Comparison of ENCODE assay signal across 19 cellular contexts in the genomic region with DNA sequence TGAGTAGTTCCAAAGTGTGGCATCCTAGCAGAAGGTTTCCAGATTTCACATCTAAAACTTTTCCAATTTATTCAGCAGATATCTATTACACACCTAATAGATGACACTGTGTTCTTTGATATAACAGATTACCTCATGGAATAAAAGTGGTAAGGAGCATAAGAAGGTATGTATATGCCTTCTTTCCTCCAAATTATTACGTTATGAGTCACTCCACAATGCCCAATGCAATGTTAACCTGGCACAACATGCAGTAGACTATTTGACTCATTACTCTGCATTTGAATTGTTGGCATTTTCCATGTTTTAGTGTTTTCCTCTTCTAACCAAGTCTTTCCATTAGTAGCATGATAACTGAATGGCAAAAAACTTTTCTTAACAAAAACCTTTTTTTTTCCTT.
DNase-seq lines count a peak whose midpoint lies in the region; ATAC-seq, FAIRE-seq and TF ChIP-seq lines count a peak whose summit lies in the region.
"Had no signal": no experiment of that assay in that cellular context is flagged by ENCODE, and none has a peak within 500 bp of the region (broad histone marks: within the 10 kb centered on the region; RNA-seq: fewer than 3 reads in every experiment).

No MANE protein-coding gene starts in this region.

- dilution Hi-C loops in IMR-90 (cut with HindIII; ENCODE audit: low sequenced_read_pairs, unreplicated experiment) = no loop called here

- WGBS in IMR-90 (ENCODE audit: extremely low coverage in 2 of 2, insufficient read length in 1 of 2), 2 experiments = no CpG with 5 or more reads among the region's 1 CpG

- H3K9me3 ChIP-seq in IMR-90 (ENCODE audit: control insufficient read depth, insufficient read depth, low read length) = no peaks in the 10 kb centered on the region
- no peaks in the 10 kb centered on the region for H3K9me3 ChIP-seq in astrocyte (ENCODE audit: insufficient read depth, low read depth, low read length)
- H3K9me3 ChIP-seq in tibial artery = no peaks in the 10 kb centered on the region
- H3K9me3 ChIP-seq: tibial nerve had no signal

- FAIRE-seq in astrocyte (lab: Jason Lieb, UNC) = peak; percentile 32

- H3K4me1 Mint-ChIP-seq in astrocyte (ENCODE audit: low read depth, unreplicated experiment) = peaks cover 16% of the 10 kb centered on the region
- H3K4me1 Mint-ChIP-seq: activated CD4-positive, alpha-beta T cell treated with anti-CD3 and anti-CD28 coated beads for 36 hours; natural killer cell had no signal

- H4K20me1 ChIP-seq in IMR-90 (ENCODE audit: insufficient read depth, low read length) (no peaks in the 10 kb centered on the region), astrocyte (ENCODE audit: insufficient read depth, low read length) (no peaks in the 10 kb centered on the region)

- H3K4me2 ChIP-seq in IMR-90 (ENCODE audit: low read depth, low read length) = no peak overlapping the region
- H3K4me2 ChIP-seq in astrocyte (ENCODE audit: low read length) = no peak overlapping the region

- H4K91ac ChIP-seq in IMR-90 (ENCODE audit: insufficient read depth, low read depth, low read length) = no peak overlapping the region

- H3K36me3 ChIP-seq in IMR-90 (ENCODE audit: control insufficient read depth, insufficient read depth, low read length) (no peaks in the 10 kb centered on the region), astrocyte (ENCODE audit: insufficient read depth, low read length) (no peaks in the 10 kb centered on the region), tibial artery (no peaks in the 10 kb centered on the region)
- H3K36me3 ChIP-seq: tibial nerve had no signal

- no peak overlapping the region for H3K23ac ChIP-seq in IMR-90 (ENCODE audit: low read depth, low read length)

- no peak for TF ChIP-seq RAD21 in IMR-90 (IDR thresholded peaks at IDR 0.05; ENCODE audit: low read length)

- H2BK120ac ChIP-seq in IMR-90 (ENCODE audit: low read depth, low read length) = no peak overlapping the region

- no peaks in the 10 kb centered on the region for H3K9me1 ChIP-seq in IMR-90 (ENCODE audit: insufficient read depth, low read length)

- POLR2A ChIA-PET in IMR-90 (lab: Charles Lee; ENCODE audit: unreplicated experiment) = no interaction called here

- no peak overlapping the region for H2BK15ac ChIP-seq in IMR-90 (ENCODE audit: low read depth, low read length)

- in situ Hi-C loops in IMR-90 (cut with MboI; ENCODE audit: low sequenced_read_pairs) = no loop called here

- H2AK5ac ChIP-seq in IMR-90 (ENCODE audit: low read depth, low read length) = no peak overlapping the region

- TF ChIP-seq POLR2A in IMR-90 (IDR thresholded peaks at IDR 0.05; ENCODE audit: low read depth, low read length) = no peak

- peak; percentile 3 for DNase-seq in IMR-90
- peak; percentile 81 for DNase-seq in astrocyte (ENCODE audit: low read depth)
- DNase-seq in glomerular visceral epithelial cell (ENCODE audit: extremely low spot score) = peak; percentile 76
- DNase-seq in tibial artery = no peak
- DNase-seq in hepatic stellate cell (ENCODE audit: low spot score) = no peak
- DNase-seq in sciatic nerve (ENCODE audit: low spot score) = no peak
- DNase-seq: activated CD4-positive, alpha-beta T cell treated with anti-CD3 and anti-CD28 coated beads for 36 hours; DMS79 treated with DMSO at 0.1 percent for 48 hours; H7; natural killer cell; NCI-H1105; NCI-H524; RPMI8226; stimulated activated CD4-positive, alpha-beta T cell treated with anti-CD3 and anti-CD28 coated beads, Interleukin-2, amount 100 ng/mL, for 24 hours; stimulated activated naive CD8-positive, alpha-beta T cell treated with anti-CD3 and anti-CD28 coated beads, Interleukin-15, Interleukin-2, amounts not matched to agents 100 U/mL and 50 U/mL, for 24 hours had no signal

- H3K4ac ChIP-seq in IMR-90 (ENCODE audit: low read depth, low read length) = no peak overlapping the region

- no peaks in the 10 kb centered on the region for H3K27me3 ChIP-seq in IMR-90 (ENCODE audit: control insufficient read depth, insufficient read depth, low read length)
- no peaks in the 10 kb centered on the region for H3K27me3 ChIP-seq in astrocyte (ENCODE audit: insufficient read depth, low read length)
- no peaks in the 10 kb centered on the region for H3K27me3 ChIP-seq in tibial artery
- H3K27me3 ChIP-seq: tibial nerve had no signal

- BruUV-seq in IMR-90 (replicated peaks; lab: Mats Ljungman, UMichigan) = no TSS peak

- H3K4me3 ChIP-seq in IMR-90 (ENCODE audit: insufficient read depth, low read depth, low read length) (no peak overlapping the region), astrocyte (ENCODE audit: insufficient read depth, low read depth, low read length) (no peak overlapping the region), tibial artery (no peak overlapping the region)
- H3K4me3 ChIP-seq: tibial nerve had no signal

- no peak overlapping the region for H4K5ac ChIP-seq in IMR-90 (ENCODE audit: low read depth, low read length)

- peaks cover 3% of the 10 kb centered on the region for H3K9me3 Mint-ChIP-seq in astrocyte (ENCODE audit: unreplicated experiment)

- H3K27ac ChIP-seq in IMR-90 (ENCODE audit: insufficient read depth, low read length) (no peak overlapping the region), astrocyte (ENCODE audit: low read depth, low read length) (no peak overlapping the region), tibial artery (no peak overlapping the region)
- H3K27ac ChIP-seq: tibial nerve had no signal

- H3K4me1 ChIP-seq in IMR-90 (ENCODE audit: control insufficient read depth, insufficient read depth, low read length) = no peaks in the 10 kb centered on the region
- H3K4me1 ChIP-seq in astrocyte (ENCODE audit: insufficient read depth, low read length) = no peaks in the 10 kb centered on the region
- H3K4me1 ChIP-seq in tibial artery = peaks cover 0 to 36% (median 11%) of the 10 kb centered on the region in 4 donors

- no peak; the same call in 1 of the 2 replicates for ATAC-seq in IMR-90 (ENCODE audit: low read depth)
- ATAC-seq in HG03565 (IDR thresholded peaks at IDR 0.05; ENCODE audit: unreplicated experiment) = no peak
- no peak for ATAC-seq in sciatic nerve
- ATAC-seq: activated CD4-positive, alpha-beta T cell treated with anti-CD3 and anti-CD28 coated beads for 36 hours; natural killer cell; stimulated activated naive CD8-positive, alpha-beta T cell treated with anti-CD3 and anti-CD28 coated beads, Interleukin-15, Interleukin-2, amounts not matched to agents 100 U/mL and 50 U/mL, for 24 hours had no signal

- no peak overlapping the region for H3K56ac ChIP-seq in IMR-90 (ENCODE audit: extremely low read depth, insufficient read depth, low read length)

- H2BK20ac ChIP-seq in IMR-90 (ENCODE audit: low read depth, low read length) = no peak overlapping the region

- H2BK5ac ChIP-seq in IMR-90 (ENCODE audit: low read depth, low read length, poor library complexity, severe bottlenecking) = no peak overlapping the region

- no peak overlapping the region for H3K18ac ChIP-seq in IMR-90 (ENCODE audit: low read depth, low read length)

- CTCF ChIA-PET in IMR-90 (lab: Yijun Ruan, JAX) = no interaction called here

- H3K4me3 Mint-ChIP-seq in astrocyte (ENCODE audit: unreplicated experiment) = no peak overlapping the region
- H3K4me3 Mint-ChIP-seq: activated CD4-positive, alpha-beta T cell treated with anti-CD3 and anti-CD28 coated beads for 36 hours; activated naive CD8-positive, alpha-beta T cell; mesothelial cell of epicardium; natural killer cell had no signal

- no peak overlapping the region for H4K8ac ChIP-seq in IMR-90 (ENCODE audit: low read depth in 2 of 2, low read length in 2 of 2)

- H2AFZ ChIP-seq in IMR-90 (replicated peaks; ENCODE audit: low read length, poor library complexity) = no peak overlapping the region
- no peak overlapping the region for H2AFZ ChIP-seq in astrocyte (ENCODE audit: low read depth, low read length)

- no peaks in the 10 kb centered on the region for H3K36me3 Mint-ChIP-seq in astrocyte (ENCODE audit: low read depth, unreplicated experiment)
- H3K36me3 Mint-ChIP-seq: activated naive CD8-positive, alpha-beta T cell; natural killer cell had no signal

- no peaks in the 10 kb centered on the region for H3K27me3 Mint-ChIP-seq in astrocyte (ENCODE audit: low read depth, unreplicated experiment)
- H3K27me3 Mint-ChIP-seq: activated CD4-positive, alpha-beta T cell treated with anti-CD3 and anti-CD28 coated beads for 36 hours; activated naive CD8-positive, alpha-beta T cell had no signal

- no peak overlapping the region for H3K27ac Mint-ChIP-seq in astrocyte (ENCODE audit: unreplicated experiment)
- H3K27ac Mint-ChIP-seq: activated CD4-positive, alpha-beta T cell treated with anti-CD3 and anti-CD28 coated beads for 36 hours; activated naive CD8-positive, alpha-beta T cell; mesothelial cell of epicardium; natural killer cell had no signal

- H3K14ac ChIP-seq in IMR-90 (replicated peaks; ENCODE audit: low read depth, low read length) = no peak overlapping the region

- TF ChIP-seq CTCF in IMR-90 (conservative IDR thresholded peaks at IDR 0.05; ENCODE audit: low read depth, low read length) (no peak), astrocyte (IDR thresholded peaks at IDR 0.05; ENCODE audit: insufficient read depth, low read depth, low read length) (no peak), tibial artery (IDR thresholded peaks at IDR 0.05) (no peak)

- intact Hi-C loops in IMR-90 (cut with micrococcal nuclease) = no loop called here
- intact Hi-C loops in tibial artery (cut with DNase I; ENCODE audit: low total_unique reads) = no loop called here
- intact Hi-C loops in sciatic nerve (cut with DNase I) = no loop called here

- no peak overlapping the region for H2AK9ac ChIP-seq in IMR-90 (replicated peaks; ENCODE audit: low read depth, low read length, poor library complexity)

- no peaks in the 10 kb centered on the region for H3K79me1 ChIP-seq in IMR-90 (ENCODE audit: low read depth in 1 of 2, low read length in 2 of 2)

- H3K79me2 ChIP-seq in astrocyte (ENCODE audit: insufficient read depth, low read length) = no peaks in the 10 kb centered on the region

- H3K9ac ChIP-seq in IMR-90 (ENCODE audit: low read depth, low read length) (no peak overlapping the region), astrocyte (ENCODE audit: low read length) (no peak overlapping the region)

TF ChIP-seq in IMR-90, 13 proteins besides CTCF, POLR2A, EP300 and RAD21:
- TF ChIP-seq CEBPB (IDR thresholded peaks at IDR 0.05; ENCODE audit: low read depth, low read length) (no peak), BHLHE40 (IDR thresholded peaks at IDR 0.05; ENCODE audit: low read depth, low read length) (no peak)

Comparison
In these comparisons a context has a peak if more than half of its experiments do, and no peak if none do; other contexts are left out.
1. DNase-seq: peak in IMR-90 (single experiment), astrocyte (single experiment) and glomerular visceral epithelial cell (single experiment); none in tibial artery (0 of 2), hepatic stellate cell (single experiment) and sciatic nerve (single experiment).